ENCODE assay signal across 1 cellular context in genomic region chr12:52708010-52708409, GRCh38.
TF ChIP-seq lines count a peak whose summit lies in the region.

No MANE protein-coding gene starts in this region.

TF ChIP-seq in K562, 482 proteins besides CTCF, POLR2A, EP300 and RAD21 (continued from another document and continues in another):
- no peak for TF ChIP-seq ZNF655 (CRISPR knock-in tag; IDR thresholded peaks at IDR 0.05)
- TF ChIP-seq ETV6 (IDR thresholded peaks at IDR 0.05; ENCODE audit: borderline replicate concordance in 1 of 2, low read depth in 2 of 2, low read length in 1 of 2) = no peak
- TF ChIP-seq ETV6 (CRISPR knock-in tag; IDR thresholded peaks at IDR 0.05; ENCODE audit: borderline replicate concordance) = no peak
- TF ChIP-seq SFPQ (IDR thresholded peaks at IDR 0.05; ENCODE audit: low read depth, low read length) = no peak
- peak; percentile 52 for TF ChIP-seq DACH1 (IDR thresholded peaks at IDR 0.05; ENCODE audit: partially characterized antibody)
- TF ChIP-seq TBL1XR1 (IDR thresholded peaks at IDR 0.05; ENCODE audit: low read length in 2 of 2) = no peak
- TF ChIP-seq KLF1 (tag; IDR thresholded peaks at IDR 0.05) = no peak
- no peak for TF ChIP-seq BCLAF1 (IDR thresholded peaks at IDR 0.05; ENCODE audit: borderline replicate concordance in 1 of 2, control insufficient read depth in 1 of 2, low read depth in 2 of 2, low read length in 1 of 2)
- peak; percentile 79; the same call in 1 of the 2 replicates for TF ChIP-seq KLF13 (tag; IDR thresholded peaks at IDR 0.05; ENCODE audit: borderline replicate concordance, low read depth)
- no peak for TF ChIP-seq ZHX1 (conservative IDR thresholded peaks at IDR 0.05; ENCODE audit: low read length)
- TF ChIP-seq ZNF780A (CRISPR knock-in tag; IDR thresholded peaks at IDR 0.05) = no peak
- TF ChIP-seq ZNF740 (CRISPR knock-in tag; IDR thresholded peaks at IDR 0.05) = no peak
- TF ChIP-seq ZNF740 (tag; IDR thresholded peaks at IDR 0.05) = no peak
- no peak for TF ChIP-seq CTCFL (IDR thresholded peaks at IDR 0.05; ENCODE audit: borderline replicate concordance, insufficient read depth, low read depth, low read length, poor library complexity, severe bottlenecking)
- TF ChIP-seq VEZF1 (CRISPR knock-in tag; IDR thresholded peaks at IDR 0.05) = peak; percentile 61
- 0 out of 4 replicates have a peak, but pooled peaks of 1 of the 2 experiments have one; percentile 21 for TF ChIP-seq MNT (conservative IDR thresholded peaks at IDR 0.05)
- TF ChIP-seq PKNOX1 (IDR thresholded peaks at IDR 0.05) = peak; percentile 45
- TF ChIP-seq IFI16 (CRISPR knock-in tag; IDR thresholded peaks at IDR 0.05) = no peak
- TF ChIP-seq E2F3 (CRISPR knock-in tag; IDR thresholded peaks at IDR 0.05) = no peak
- TF ChIP-seq THRB (CRISPR knock-in tag; conservative IDR thresholded peaks at IDR 0.05) = no peak
- TF ChIP-seq FOXO4 (CRISPR knock-in tag; IDR thresholded peaks at IDR 0.05) = no peak
- TF ChIP-seq CBFA2T3 (IDR thresholded peaks at IDR 0.05) = peak; percentile 55
- no peak for TF ChIP-seq ZNF324 (CRISPR knock-in tag; IDR thresholded peaks at IDR 0.05)
- no peak for TF ChIP-seq E2F6 (IDR thresholded peaks at IDR 0.05; ENCODE audit: borderline replicate concordance in 1 of 2, extremely low read depth in 1 of 2, insufficient read depth in 1 of 2, insufficient read length in 1 of 2, low read depth in 1 of 2, low read length in 1 of 2, poor library complexity in 1 of 2, severe bottlenecking in 1 of 2)
- TF ChIP-seq ERF (CRISPR knock-in tag; IDR thresholded peaks at IDR 0.05) = no peak
- TF ChIP-seq CBFB (CRISPR knock-in tag; IDR thresholded peaks at IDR 0.05) = no peak
- no peak for TF ChIP-seq SMC3 (conservative IDR thresholded peaks at IDR 0.05; ENCODE audit: insufficient read depth, low read depth, low read length)
- no peak for TF ChIP-seq GABPA (tag; conservative IDR thresholded peaks at IDR 0.05; ENCODE audit: low read depth)
- TF ChIP-seq UBTF (IDR thresholded peaks at IDR 0.05; ENCODE audit: borderline replicate concordance in 1 of 2, low read depth in 2 of 2, low read length in 2 of 2) = no peak
- TF ChIP-seq LEF1 (IDR thresholded peaks at IDR 0.05) = no peak
